8 cellular contexts compared by ENCODE assay signal in the genomic region with DNA sequence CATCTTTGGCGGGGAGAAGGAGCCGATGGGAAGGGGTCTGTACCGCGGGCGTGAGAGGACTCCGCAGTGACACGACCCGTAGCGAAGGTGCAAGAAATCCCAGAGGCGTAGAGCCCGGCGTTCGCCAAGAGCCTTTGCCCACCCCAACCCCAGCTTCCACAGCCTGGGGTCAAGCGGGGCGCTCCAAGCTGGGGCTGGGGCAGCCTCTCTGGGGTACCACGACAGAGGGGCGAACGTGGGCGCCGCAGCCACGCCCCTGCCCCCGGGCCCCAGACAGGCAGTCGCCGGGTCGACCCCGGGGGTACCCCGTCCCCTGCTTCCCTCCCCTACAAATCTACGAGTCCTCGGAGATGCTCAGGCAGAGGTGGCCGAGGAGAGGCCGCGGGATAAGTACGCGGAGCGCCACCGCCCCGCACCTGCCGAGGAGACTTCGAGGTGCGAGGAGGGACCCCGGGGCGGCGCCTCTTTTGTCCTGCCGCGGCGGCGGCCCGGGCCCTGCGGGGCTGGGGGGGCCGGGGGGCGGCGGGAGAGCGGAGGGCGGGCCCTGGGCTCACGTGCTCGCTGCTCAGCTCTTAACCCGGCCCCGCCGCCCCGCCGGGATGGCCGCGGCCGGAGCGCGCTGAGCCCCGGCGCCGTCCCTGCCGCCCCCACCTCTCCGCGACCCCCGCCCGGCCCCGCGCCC. TPM values are rescaled to one million over a fixed set of nuclear protein-coding genes. Genes with fewer than 3 reads are reported as not detected.
DNase-seq lines count a peak whose midpoint lies in the region; ATAC-seq and TF ChIP-seq lines count a peak whose summit lies in the region.

A gene with protein sequence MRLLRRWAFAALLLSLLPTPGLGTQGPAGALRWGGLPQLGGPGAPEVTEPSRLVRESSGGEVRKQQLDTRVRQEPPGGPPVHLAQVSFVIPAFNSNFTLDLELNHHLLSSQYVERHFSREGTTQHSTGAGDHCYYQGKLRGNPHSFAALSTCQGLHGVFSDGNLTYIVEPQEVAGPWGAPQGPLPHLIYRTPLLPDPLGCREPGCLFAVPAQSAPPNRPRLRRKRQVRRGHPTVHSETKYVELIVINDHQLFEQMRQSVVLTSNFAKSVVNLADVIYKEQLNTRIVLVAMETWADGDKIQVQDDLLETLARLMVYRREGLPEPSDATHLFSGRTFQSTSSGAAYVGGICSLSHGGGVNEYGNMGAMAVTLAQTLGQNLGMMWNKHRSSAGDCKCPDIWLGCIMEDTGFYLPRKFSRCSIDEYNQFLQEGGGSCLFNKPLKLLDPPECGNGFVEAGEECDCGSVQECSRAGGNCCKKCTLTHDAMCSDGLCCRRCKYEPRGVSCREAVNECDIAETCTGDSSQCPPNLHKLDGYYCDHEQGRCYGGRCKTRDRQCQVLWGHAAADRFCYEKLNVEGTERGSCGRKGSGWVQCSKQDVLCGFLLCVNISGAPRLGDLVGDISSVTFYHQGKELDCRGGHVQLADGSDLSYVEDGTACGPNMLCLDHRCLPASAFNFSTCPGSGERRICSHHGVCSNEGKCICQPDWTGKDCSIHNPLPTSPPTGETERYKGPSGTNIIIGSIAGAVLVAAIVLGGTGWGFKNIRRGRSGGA (plus strand): TSS at position 575 of the 682 bp plus-strand sequence. CDS start 212 bp downstream, outside the sequence.

- H3K79me2 ChIP-seq in MM.1S (ENCODE audit: low read length): no peaks in the 10 kb centered on the region
- no peaks in the 10 kb centered on the region for H3K79me2 ChIP-seq in neural progenitor cell (ENCODE audit: low read depth)

- ATAC-seq in effector memory CD8-positive, alpha-beta T cell (replicated peaks): peak; percentile 69
- ATAC-seq in GM18873 (IDR thresholded peaks at IDR 0.05; ENCODE audit: low FRiP score, unreplicated experiment) (no peak), GM21717 (IDR thresholded peaks at IDR 0.05; ENCODE audit: unreplicated experiment) (no peak)

- no peaks in the 10 kb centered on the region for H3K36me3 Mint-ChIP-seq in CD8-positive, alpha-beta memory T cell
- peaks cover 5% of the 10 kb centered on the region for H3K36me3 Mint-ChIP-seq in effector memory CD8-positive, alpha-beta T cell (ENCODE audit: insufficient read depth)
- H3K36me3 Mint-ChIP-seq in neural progenitor cell: peaks cover 2% of the 10 kb centered on the region

- H3K27me3 ChIP-seq in CD8-positive, alpha-beta memory T cell (ENCODE audit: insufficient read depth, low read length, poor library complexity, severe bottlenecking): peaks cover 16% of the 10 kb centered on the region
- H3K27me3 ChIP-seq in MM.1S (replicated peaks; ENCODE audit: insufficient read depth, low read length): peaks cover 37% of the 10 kb centered on the region
- H3K27me3 ChIP-seq in neural progenitor cell: peaks cover 44% of the 10 kb centered on the region

- POLR2A ChIA-PET in CD8-positive, alpha-beta memory T cell (lab: Charles Lee): no interaction called here

- no peak within 1 kb of the TSS for H2AFZ ChIP-seq in MM.1S (ENCODE audit: low read length)
- peak within 1 kb of the TSS; percentile 83 for H2AFZ ChIP-seq in neural progenitor cell (replicated peaks)

- peaks cover 0 to 4% (median 2%) of the 10 kb centered on the region in 3 donors for H3K4me1 Mint-ChIP-seq in CD8-positive, alpha-beta memory T cell
- H3K4me1 Mint-ChIP-seq in effector memory CD8-positive, alpha-beta T cell (ENCODE audit: low read depth in 2 of 2): peaks cover 0 to 3% of the 10 kb centered on the region in 2 donors
- no peaks in the 10 kb centered on the region for H3K4me1 Mint-ChIP-seq in neural progenitor cell

- H3K36me3 ChIP-seq in CD8-positive, alpha-beta memory T cell (ENCODE audit: insufficient read depth, low read length): no peaks in the 10 kb centered on the region
- H3K36me3 ChIP-seq in MM.1S (replicated peaks; ENCODE audit: insufficient read depth, low read length): no peaks in the 10 kb centered on the region
- no peaks in the 10 kb centered on the region for H3K36me3 ChIP-seq in neural progenitor cell

- CTCF ChIA-PET in CD8-positive, alpha-beta memory T cell (lab: Charles Lee): no interaction called here

- H3K9me3 Mint-ChIP-seq in CD8-positive, alpha-beta memory T cell: no peaks in the 10 kb centered on the region
- no peaks in the 10 kb centered on the region for H3K9me3 Mint-ChIP-seq in effector memory CD8-positive, alpha-beta T cell
- H3K9me3 Mint-ChIP-seq in neural progenitor cell: no peaks in the 10 kb centered on the region

- peak within 1 kb of the TSS; percentile 47; the same call in 1 of the 2 replicates for H3K4me2 ChIP-seq in MM.1S (ENCODE audit: low read depth, low read length)
- peak within 1 kb of the TSS; percentile 100 for H3K4me2 ChIP-seq in neural progenitor cell

- H3K27ac Mint-ChIP-seq in CD8-positive, alpha-beta memory T cell: peak within 1 kb of the TSS in 1 of 8 donors; percentile 93
- no peak within 1 kb of the TSS for H3K27ac Mint-ChIP-seq in effector memory CD8-positive, alpha-beta T cell
- H3K27ac Mint-ChIP-seq in neural progenitor cell: no peak within 1 kb of the TSS

- H3F3A ChIP-seq in MM.1S (ENCODE audit: insufficient read depth, low read length): no peaks in the 10 kb centered on the region
- H3F3A ChIP-seq in neural progenitor cell (ENCODE audit: low read depth): peaks cover 14% of the 10 kb centered on the region

- no peaks in the 10 kb centered on the region for H3K9me3 ChIP-seq in CD8-positive, alpha-beta memory T cell (ENCODE audit: low read length)
- no peaks in the 10 kb centered on the region for H3K9me3 ChIP-seq in MM.1S (replicated peaks; ENCODE audit: insufficient read depth, low read length)
- H3K9me3 ChIP-seq in neural progenitor cell (ENCODE audit: low read depth): no peaks in the 10 kb centered on the region

- no peak for DNase-seq in CD8-positive, alpha-beta memory T cell
- DNase-seq in MM.1S (no peak), neural progenitor cell (ENCODE audit: low spot score) (peak; percentile 69), HCEC 1CT (no peak), NCI-H82 treated with DMSO at 0.1 percent for 48 hours (lab: John Stamatoyannopoulos, UW; ENCODE audit: unreplicated experiment) (no peak)
- DNase-seq in effector memory CD8-positive, alpha-beta T cell: no peak

- H3K27ac ChIP-seq in CD8-positive, alpha-beta memory T cell (ENCODE audit: low read depth, low read length): no peak within 1 kb of the TSS
- no peak within 1 kb of the TSS for H3K27ac ChIP-seq in MM.1S (ENCODE audit: low read length)
- H3K27ac ChIP-seq in neural progenitor cell: no peak within 1 kb of the TSS

- H4K20me1 ChIP-seq in MM.1S (ENCODE audit: insufficient read depth, low read length) (no peaks in the 10 kb centered on the region), neural progenitor cell (ENCODE audit: low read depth) (no peaks in the 10 kb centered on the region)

- H3K4me3 ChIP-seq in CD8-positive, alpha-beta memory T cell (ENCODE audit: low read length): no peak within 1 kb of the TSS
- H3K4me3 ChIP-seq in MM.1S (ENCODE audit: low read length) (no peak within 1 kb of the TSS; the same call in 1 of the 2 replicates), neural progenitor cell (peak within 1 kb of the TSS; percentile 68)

- H3K9me2 ChIP-seq in MM.1S (replicated peaks; ENCODE audit: insufficient read depth, low read length): no peaks in the 10 kb centered on the region

- peaks cover 4% of the 10 kb centered on the region for H3K4me1 ChIP-seq in CD8-positive, alpha-beta memory T cell (ENCODE audit: insufficient read depth, low read length)
- no peaks in the 10 kb centered on the region for H3K4me1 ChIP-seq in MM.1S (ENCODE audit: low read length)
- H3K4me1 ChIP-seq in neural progenitor cell: peaks cover 17% of the 10 kb centered on the region

- peak within 1 kb of the TSS; percentile 52 to 87 (median 70) for H3K4me3 Mint-ChIP-seq in CD8-positive, alpha-beta memory T cell
- H3K4me3 Mint-ChIP-seq in effector memory CD8-positive, alpha-beta T cell: peak within 1 kb of the TSS; percentile 66 to 72
- peak within 1 kb of the TSS; percentile 82 for H3K4me3 Mint-ChIP-seq in neural progenitor cell

- H3K27me3 Mint-ChIP-seq in CD8-positive, alpha-beta memory T cell: peaks cover 31 to 43% of the 10 kb centered on the region in 2 donors
- peaks cover 29 to 63% of the 10 kb centered on the region in 2 donors for H3K27me3 Mint-ChIP-seq in effector memory CD8-positive, alpha-beta T cell
- H3K27me3 Mint-ChIP-seq in neural progenitor cell (ENCODE audit: insufficient read depth, low read depth): peaks cover 10% of the 10 kb centered on the region

- TF ChIP-seq CTCF in MM.1S (IDR thresholded peaks at IDR 0.05; ENCODE audit: low read length): no peak
- TF ChIP-seq CTCF in neural progenitor cell (IDR thresholded peaks at IDR 0.05): no peak

- H3K9ac ChIP-seq in MM.1S (ENCODE audit: low read length) (no peak within 1 kb of the TSS), neural progenitor cell (no peak within 1 kb of the TSS)

RNA-seq across cellular contexts. Expression of the gene that starts here (rescaled TPM):
- total RNA-seq in CD8-positive, alpha-beta memory T cell: under 1 TPM; 0.35 to 0.71 TPM
- not detected for polyA plus RNA-seq in CD8-positive, alpha-beta memory T cell
- total RNA-seq in neural progenitor cell (ENCODE audit: low replicate concordance): 1.4 and 6.9 TPM in 2 replicates
